In the genomic region with DNA sequence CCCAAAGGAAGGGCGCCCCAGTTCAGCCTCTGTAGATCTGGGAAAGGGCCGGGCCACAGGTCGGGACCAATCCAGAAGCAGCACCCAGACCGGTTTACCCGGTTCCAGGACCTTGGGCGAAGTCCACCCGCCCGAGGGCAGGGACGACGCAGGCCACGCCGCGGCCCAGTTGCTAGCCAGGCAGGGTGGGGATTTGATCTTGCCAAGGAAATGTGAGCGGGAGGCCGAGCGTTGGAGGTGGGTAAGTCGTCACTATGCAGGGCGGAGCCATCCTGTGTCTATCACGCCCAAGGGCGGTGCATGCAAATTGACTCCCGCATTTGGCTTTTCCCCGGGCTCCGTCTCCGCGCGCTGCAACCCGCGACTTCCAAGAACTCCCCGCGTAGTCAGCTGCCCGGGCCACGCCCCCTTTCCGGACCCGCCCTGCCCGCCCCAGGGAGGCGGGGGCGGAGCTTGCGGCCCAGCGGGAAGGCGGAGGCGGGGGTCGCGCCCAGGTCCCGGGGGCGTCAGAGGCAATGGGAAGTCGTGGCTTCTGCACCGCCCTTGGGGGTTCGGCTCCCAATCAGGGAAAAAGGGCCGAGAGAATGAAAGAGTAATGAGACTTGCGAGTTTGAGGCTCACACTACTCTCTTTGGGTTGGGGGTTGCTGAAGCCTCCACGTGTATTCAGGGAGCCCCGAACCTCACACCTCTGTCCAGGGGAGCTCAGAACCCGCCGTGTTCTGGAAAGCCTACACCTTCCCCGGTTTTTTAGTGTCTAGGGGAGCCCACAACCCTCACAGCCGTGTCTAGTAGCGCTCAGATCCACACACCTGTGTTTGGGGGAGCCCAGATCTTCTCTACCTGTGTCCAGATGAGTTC, we compare ENCODE assay signal across 8 cellular contexts. TPM values are rescaled to one million over a fixed set of nuclear protein-coding genes. Genes with fewer than 3 reads are reported as not detected.
DNase-seq lines count a peak whose midpoint lies in the region; ATAC-seq and TF ChIP-seq lines count a peak whose summit lies in the region.

No MANE protein-coding gene starts in this region.

- TF ChIP-seq CTCF in right lobe of liver (IDR thresholded peaks at IDR 0.05): no peak

- DNase-seq in GM04503 (ENCODE audit: low read depth) (peak; percentile 89), NCI-H69 (lab: John Stamatoyannopoulos, UW) (peak; percentile 99), dermis blood vessel endothelial cell (peak; percentile 99), right lobe of liver (peak; percentile 99)
- peak; percentile 85 to 88 for DNase-seq in activated CD4-positive, alpha-beta T cell treated with anti-CD3 and anti-CD28 coated beads, Interleukin-2, amount 50 U/mL, for 4 hours
- peak; percentile 86 for DNase-seq in stimulated activated CD4-positive, alpha-beta T cell treated with anti-CD3 and anti-CD28 coated beads, Interleukin-4, amount 100 ng/mL, for 1 hour

- peak overlapping the region; percentile 82 to 88 (median 88) for H3K27ac ChIP-seq in right lobe of liver

- no peaks in the 10 kb centered on the region for H3K36me3 ChIP-seq in right lobe of liver

- H3K27me3 ChIP-seq in right lobe of liver: no peaks in the 10 kb centered on the region

- WGBS in right lobe of liver (ENCODE audit: insufficient coverage, low coverage, low lambda C conversion rate, missing lambda C conversion rate): 9% methylated on average over 6 of the region's 57 CpGs

- TF ChIP-seq POLR2A in right lobe of liver (IDR thresholded peaks at IDR 0.05): peak; percentile 70

- peak overlapping the region; percentile 27 to 56 (median 46) for H3K4me3 ChIP-seq in right lobe of liver

- intact Hi-C loops in right lobe of liver (cut with DNase I): no loop called here

- peaks cover 0 to 31% (median 11%) of the 10 kb centered on the region in 4 donors for H3K4me1 ChIP-seq in right lobe of liver

- ATAC-seq in HG03196 (IDR thresholded peaks at IDR 0.05; ENCODE audit: unreplicated experiment) (peak; percentile 31), right lobe of liver (peak; percentile 80 to 93 (median 90)), HG02840 (IDR thresholded peaks at IDR 0.05; ENCODE audit: low FRiP score, unreplicated experiment) (no peak)

- H3K9me3 ChIP-seq in right lobe of liver: no peaks in the 10 kb centered on the region

RNA-seq across cellular contexts. Expression of a gene that starts 12.8 kb away (rescaled TPM):
- total RNA-seq in dermis blood vessel endothelial cell (25.5 and 30.8 TPM in 2 replicates), right lobe of liver (10 to 100 TPM; 19.1 to 86.6 (median 23.8) TPM)

RNA-seq across cellular contexts. Expression of a gene that starts 12.8 kb away (rescaled TPM):
- total RNA-seq in dermis blood vessel endothelial cell (69.9 and 84.6 TPM in 2 replicates), right lobe of liver (10 to 100 TPM; 18.2 to 41.5 (median 23.4) TPM)

RNA-seq across cellular contexts. Expression of a gene that starts 44.9 kb away (rescaled TPM):
- total RNA-seq in dermis blood vessel endothelial cell (35.9 and 136 TPM in 2 replicates), right lobe of liver (10 to 100 TPM; 19.2 to 30.3 (median 26.4) TPM)

RNA-seq across cellular contexts. Expression of a gene that starts 46.4 kb away (rescaled TPM):
- total RNA-seq in dermis blood vessel endothelial cell (44.7 and 47.0 TPM in 2 replicates), right lobe of liver (10 to 100 TPM; 15.0 to 20.5 (median 17.2) TPM)
